ENCODE assay signal across 9 cellular contexts in genomic region chr16:88856122-88856827, GRCh38. TPM values are rescaled to one million over a fixed set of nuclear protein-coding genes. Genes with fewer than 3 reads are reported as not detected.
DNase-seq lines count a peak whose midpoint lies in the region; ATAC-seq and TF ChIP-seq lines count a peak whose summit lies in the region.
"Had no signal": no experiment of that assay in that cellular context is flagged by ENCODE, and none has a peak within 500 bp of the region (broad histone marks: within the 10 kb centered on the region; RNA-seq: fewer than 3 reads in every experiment).

No MANE protein-coding gene starts in this region.

- H3K9me3 ChIP-seq in right atrium auricular region, result no peaks in the 10 kb centered on the region
- H3K9me3 ChIP-seq in skeletal muscle satellite cell (replicated peaks; ENCODE audit: low read length), result no peaks in the 10 kb centered on the region

- ATAC-seq in activated T-cell treated with anti-CD3 and anti-CD28 coated beads, Interleukin-2, amount 50 U/mL, for 4 hours, result peak; percentile 35 to 39
- no peak for ATAC-seq in GM21390 (IDR thresholded peaks at IDR 0.05; ENCODE audit: unreplicated experiment)

- peaks cover 6% of the 10 kb centered on the region for H3K36me3 Mint-ChIP-seq in activated T-cell treated with anti-CD3 and anti-CD28 coated beads, Interleukin-2, amount 50 U/mL, for 4 hours (ENCODE audit: insufficient read depth)

- H3K4me1 Mint-ChIP-seq in activated T-cell treated with anti-CD3 and anti-CD28 coated beads, Interleukin-2, amount 50 U/mL, for 4 hours (ENCODE audit: low read depth), result peaks cover 28% of the 10 kb centered on the region

- peaks cover 23% of the 10 kb centered on the region for H3K36me3 ChIP-seq in right atrium auricular region
- H3K36me3 ChIP-seq in skeletal muscle satellite cell (ENCODE audit: insufficient read depth, low read length), result peaks cover 29% of the 10 kb centered on the region

- H3K27me3 ChIP-seq in right atrium auricular region, result no peaks in the 10 kb centered on the region
- H3K27me3 ChIP-seq in skeletal muscle satellite cell (ENCODE audit: control insufficient read depth, insufficient read depth, low read length), result no peaks in the 10 kb centered on the region

- peak overlapping the region; percentile 97 for H3K4me3 Mint-ChIP-seq in activated T-cell treated with anti-CD3 and anti-CD28 coated beads, Interleukin-2, amount 50 U/mL, for 4 hours

- H3K4me2 ChIP-seq in skeletal muscle satellite cell (ENCODE audit: low read length), result peak overlapping the region; percentile 95

- no peaks in the 10 kb centered on the region for H3K27me3 Mint-ChIP-seq in activated T-cell treated with anti-CD3 and anti-CD28 coated beads, Interleukin-2, amount 50 U/mL, for 4 hours (ENCODE audit: low read depth)

- H3K4me1 ChIP-seq in right atrium auricular region (peaks cover 0 to 22% of the 10 kb centered on the region in 2 donors), skeletal muscle satellite cell (ENCODE audit: control insufficient read depth, insufficient read depth, low read length) (peaks cover 26% of the 10 kb centered on the region)

- H3K9ac ChIP-seq in skeletal muscle satellite cell (ENCODE audit: low read depth, low read length), result peak overlapping the region; percentile 82

- DNase-seq in stimulated activated CD8-positive, alpha-beta memory T cell treated with anti-CD3 and anti-CD28 coated beads, Interleukin-12 subunit alpha, Interleukin-12 subunit beta, amount 100 ng/mL, for 4 hours (ENCODE audit: low read depth), result peak; percentile 6
- DNase-seq in stimulated activated CD8-positive, alpha-beta memory T cell treated with anti-CD3 and anti-CD28 coated beads, Interleukin-4, amount 100 ng/mL, for 48 hours, result no peak
- DNase-seq in activated T-cell treated with anti-CD3 and anti-CD28 coated beads, Interleukin-2, amount 50 U/mL, for 4 hours, result peak; percentile 11
- DNase-seq in right atrium auricular region (ENCODE audit: low spot score) (no peak), NCI-H187 (lab: John Stamatoyannopoulos, UW) (no peak), NCI-H2029 (lab: John Stamatoyannopoulos, UW) (no peak)

- H3K4me3 ChIP-seq in right atrium auricular region, result peak overlapping the region; percentile 63 to 93
- H3K4me3 ChIP-seq in skeletal muscle satellite cell (ENCODE audit: low read length), result peak overlapping the region; percentile 84

- no peak for TF ChIP-seq CTCF in right atrium auricular region (IDR thresholded peaks at IDR 0.05)

- no peaks in the 10 kb centered on the region for H3K9me3 Mint-ChIP-seq in activated T-cell treated with anti-CD3 and anti-CD28 coated beads, Interleukin-2, amount 50 U/mL, for 4 hours

- peak overlapping the region; percentile 74 to 83 for H3K27ac ChIP-seq in right atrium auricular region

RNA-seq across cellular contexts. Expression of gene GALNS, which starts 0.5 kb away (rescaled TPM):
- total RNA-seq in activated T-cell treated with anti-CD3 and anti-CD28 coated beads, Interleukin-2, amount 50 U/mL, for 4 hours, result 10 to 100 TPM; 20.6 to 24.1 (median 21.1) TPM
- total RNA-seq in right atrium auricular region, result 10 to 100 TPM; 12.6 to 18.8 TPM
- total RNA-seq in skeletal muscle satellite cell (2012; rRNA removed), result 17.0 and 24.0 TPM in 2 replicates

RNA-seq across cellular contexts. Expression of gene TRAPPC2L, which starts 0.7 kb away (rescaled TPM):
- 100 to 1,000 TPM in 1 of 3 donors, 10 to 100 TPM in 2; 78.9 to 105 (median 98.0) TPM for total RNA-seq in activated T-cell treated with anti-CD3 and anti-CD28 coated beads, Interleukin-2, amount 50 U/mL, for 4 hours
- total RNA-seq in right atrium auricular region, result 10 to 100 TPM; 30.7 to 33.0 TPM
- total RNA-seq in skeletal muscle satellite cell (2012; rRNA removed), result 59.3 and 70.1 TPM in 2 replicates

RNA-seq across cellular contexts. Expression of gene PABPN1L, which starts 10.2 kb away (rescaled TPM):
- total RNA-seq in activated T-cell treated with anti-CD3 and anti-CD28 coated beads, Interleukin-2, amount 50 U/mL, for 4 hours, result not detected
- total RNA-seq in right atrium auricular region, result not detected
- total RNA-seq in skeletal muscle satellite cell (2012; rRNA removed), result not detected in 2 replicates
- total RNA-seq: dermis microvascular lymphatic vessel endothelial cell had no signal

RNA-seq across cellular contexts. Expression of gene APRT, which starts 44.5 kb away (rescaled TPM):
- 100 to 1,000 TPM; 534 to 566 (median 566) TPM for total RNA-seq in activated T-cell treated with anti-CD3 and anti-CD28 coated beads, Interleukin-2, amount 50 U/mL, for 4 hours
- 10 to 100 TPM; 50.6 to 90.4 TPM for total RNA-seq in right atrium auricular region
- 87.8 and 97.6 TPM in 2 replicates for total RNA-seq in skeletal muscle satellite cell (2012; rRNA removed)

RNA-seq across cellular contexts. Expression of gene CDT1, which starts 52.7 kb away (rescaled TPM):
- 10 to 100 TPM; 81.0 to 96.4 (median 87.2) TPM for total RNA-seq in activated T-cell treated with anti-CD3 and anti-CD28 coated beads, Interleukin-2, amount 50 U/mL, for 4 hours
- 1 to 10 TPM in 1 of 2 donors, under 1 TPM in 1; 0.39 to 1.3 TPM for total RNA-seq in right atrium auricular region
- total RNA-seq in skeletal muscle satellite cell (2012; rRNA removed), result 12.4 and 16.8 TPM in 2 replicates

Comparison
In these comparisons a context has a peak if more than half of its experiments do, and no peak if none do; other contexts are left out.
1. DNase-seq: peak in stimulated activated CD8-positive, alpha-beta memory T cell treated with anti-CD3 and anti-CD28 coated beads, Interleukin-12 subunit alpha, Interleukin-12 subunit beta, amount 100 ng/mL, for 4 hours (single experiment) and activated T-cell treated with anti-CD3 and anti-CD28 coated beads, Interleukin-2, amount 50 U/mL, for 4 hours (single experiment); none in stimulated activated CD8-positive, alpha-beta memory T cell treated with anti-CD3 and anti-CD28 coated beads, Interleukin-4, amount 100 ng/mL, for 48 hours (single experiment), right atrium auricular region (single experiment), NCI-H187 (0 of 2) and NCI-H2029 (single experiment).